18 cellular contexts compared by ENCODE assay signal in genomic region chr9:89756891-89757537, GRCh38.
DNase-seq lines count a peak whose midpoint lies in the region; ATAC-seq and TF ChIP-seq lines count a peak whose summit lies in the region.
"Had no signal": no experiment of that assay in that cellular context is flagged by ENCODE, and none has a peak within 500 bp of the region (broad histone marks: within the 10 kb centered on the region; RNA-seq: fewer than 3 reads in every experiment).

No MANE protein-coding gene starts in this region.

- H4K12ac ChIP-seq in trophoblast cell (ENCODE audit: low read depth, low read length), result no peak overlapping the region

- H3K27me3 ChIP-seq in trophoblast cell (ENCODE audit: insufficient read depth, low read length), result no peaks in the 10 kb centered on the region
- H3K27me3 ChIP-seq in effector memory CD4-positive, alpha-beta T cell (replicated peaks; ENCODE audit: control insufficient read depth, insufficient read depth, low read length, poor library complexity, severe bottlenecking), result no peaks in the 10 kb centered on the region
- H3K27me3 ChIP-seq in GM23338 (ENCODE audit: insufficient read depth), result no peaks in the 10 kb centered on the region
- H3K27me3 ChIP-seq in HAP-1 (ENCODE audit: low read depth), result no peaks in the 10 kb centered on the region

- H3K36me3 ChIP-seq in trophoblast cell (ENCODE audit: control insufficient read depth in 1 of 2, insufficient read depth in 2 of 2, low read length in 2 of 2), result no peaks in the 10 kb centered on the region
- no peaks in the 10 kb centered on the region for H3K36me3 ChIP-seq in effector memory CD4-positive, alpha-beta T cell (ENCODE audit: control insufficient read depth, insufficient read depth, low read length)
- no peaks in the 10 kb centered on the region for H3K36me3 ChIP-seq in GM23338 (ENCODE audit: insufficient read depth)
- H3K36me3 ChIP-seq in HAP-1 (replicated peaks), result no peaks in the 10 kb centered on the region

- no peak overlapping the region for H3K4me3 Mint-ChIP-seq in GM23338
- H3K4me3 Mint-ChIP-seq: activated naive CD4-positive, alpha-beta T cell treated with anti-CD3 and anti-CD28 coated beads, Interleukin-2, amount 50 U/mL, for 24 hours; activated T-cell treated with anti-CD3 and anti-CD28 coated beads, Interleukin-2, amount 50 U/mL, for 24 hours; CD8-positive, alpha-beta memory T cell; type B pancreatic cell had no signal

- no peak overlapping the region for H3K9ac ChIP-seq in trophoblast cell (ENCODE audit: low read length)

- no peaks in the 10 kb centered on the region for H3K9me3 Mint-ChIP-seq in GM23338
- H3K9me3 Mint-ChIP-seq: activated naive CD4-positive, alpha-beta T cell treated with anti-CD3 and anti-CD28 coated beads, Interleukin-2, amount 50 U/mL, for 24 hours; activated T-cell treated with anti-CD3 and anti-CD28 coated beads, Interleukin-2, amount 50 U/mL, for 24 hours; CD8-positive, alpha-beta memory T cell had no signal

- H3K4ac ChIP-seq in trophoblast cell (ENCODE audit: low read depth, low read length), result no peak overlapping the region

- no peak overlapping the region for H3K27ac Mint-ChIP-seq in GM23338
- H3K27ac Mint-ChIP-seq: activated naive CD4-positive, alpha-beta T cell treated with anti-CD3 and anti-CD28 coated beads, Interleukin-2, amount 50 U/mL, for 24 hours; activated T-cell treated with anti-CD3 and anti-CD28 coated beads, Interleukin-2, amount 50 U/mL, for 24 hours; CD8-positive, alpha-beta memory T cell; type B pancreatic cell had no signal

- H3K79me1 ChIP-seq in trophoblast cell (ENCODE audit: low read length), result peaks cover 36% of the 10 kb centered on the region

- peak overlapping the region; percentile 86 for H4K91ac ChIP-seq in trophoblast cell (ENCODE audit: low read depth, low read length)

- H3K4me2 ChIP-seq in trophoblast cell (ENCODE audit: low read length), result no peak overlapping the region
- H3K4me2 ChIP-seq in GM23338, result no peak overlapping the region

- H3K27ac ChIP-seq in trophoblast cell (ENCODE audit: low read depth, low read length) (no peak overlapping the region), GM23338 (ENCODE audit: low read depth) (no peak overlapping the region)
- no peak overlapping the region for H3K27ac ChIP-seq in effector memory CD4-positive, alpha-beta T cell (ENCODE audit: insufficient read depth, low read length, poor library complexity, severe bottlenecking)

- H2BK12ac ChIP-seq in trophoblast cell (ENCODE audit: low read length), result peak overlapping the region; percentile 85

- no peak overlapping the region for H3K23ac ChIP-seq in trophoblast cell (ENCODE audit: low read length)

- peak overlapping the region; percentile 4 for H3K18ac ChIP-seq in trophoblast cell (ENCODE audit: low read length)

- H2BK120ac ChIP-seq in trophoblast cell (ENCODE audit: insufficient read depth, low read length, poor library complexity), result peak overlapping the region; percentile 33

- peaks cover 2% of the 10 kb centered on the region for H3K27me3 Mint-ChIP-seq in GM23338 (ENCODE audit: insufficient read depth, low read depth, poor library complexity)
- H3K27me3 Mint-ChIP-seq: activated naive CD4-positive, alpha-beta T cell treated with anti-CD3 and anti-CD28 coated beads, Interleukin-2, amount 50 U/mL, for 24 hours; activated T-cell treated with anti-CD3 and anti-CD28 coated beads, Interleukin-2, amount 50 U/mL, for 24 hours had no signal

- H3F3A ChIP-seq in GM23338 (replicated peaks; ENCODE audit: low read depth), result no peaks in the 10 kb centered on the region

- H2AFZ ChIP-seq in trophoblast cell (ENCODE audit: insufficient read depth, low read length, poor library complexity) (no peak overlapping the region), GM23338 (no peak overlapping the region)

- peak overlapping the region; percentile 8 for H2AK5ac ChIP-seq in trophoblast cell (ENCODE audit: low read length)

- H3K9me2 ChIP-seq in GM23338 (ENCODE audit: insufficient read depth), result 0 out of 2 replicates have a peak, but pooled peaks cover 4% of the 10 kb centered on the region

- H2BK5ac ChIP-seq in trophoblast cell (ENCODE audit: low read depth, low read length, poor library complexity), result peak overlapping the region; percentile 55

- H4K8ac ChIP-seq in trophoblast cell (ENCODE audit: low read depth, low read length), result no peak overlapping the region

- no peak overlapping the region for H3K4me3 ChIP-seq in trophoblast cell (ENCODE audit: low read depth, low read length)
- H3K4me3 ChIP-seq in effector memory CD4-positive, alpha-beta T cell (ENCODE audit: insufficient read depth, low read depth, low read length, poor library complexity, severe bottlenecking), result no peak overlapping the region
- H3K4me3 ChIP-seq in GM23338, result no peak overlapping the region
- H3K4me3 ChIP-seq in HAP-1, result no peak overlapping the region

- ATAC-seq in left ventricle myocardium superior (peak; percentile 96), GM23338 (no peak)

- peaks cover 10% of the 10 kb centered on the region for H3K4me1 Mint-ChIP-seq in GM23338
- H3K4me1 Mint-ChIP-seq: activated naive CD4-positive, alpha-beta T cell treated with anti-CD3 and anti-CD28 coated beads, Interleukin-2, amount 50 U/mL, for 24 hours; CD8-positive, alpha-beta memory T cell had no signal

- no peaks in the 10 kb centered on the region for H4K20me1 ChIP-seq in GM23338 (replicated peaks; ENCODE audit: insufficient read depth)

- intact Hi-C loops in left ventricle myocardium superior (cut with micrococcal nuclease), result no loop called here

- TF ChIP-seq CTCF in GM23338 (conservative IDR thresholded peaks at IDR 0.05; ENCODE audit: low read depth in 2 of 2), result no peak

- peak; percentile 31 for DNase-seq in A172 (ENCODE audit: low spot score)
- DNase-seq in NCI-H69 (lab: John Stamatoyannopoulos, UW), result peak; percentile 53
- DNase-seq in left ventricle myocardium superior, result peak; percentile 86
- no peak for DNase-seq in trophoblast cell
- DNase-seq in effector memory CD4-positive, alpha-beta T cell, result no peak
- no peak for DNase-seq in SHP77 (lab: John Stamatoyannopoulos, UW)
- no peak for DNase-seq in GM23338 (ENCODE audit: low spot score)
- DNase-seq in HAP-1 (ENCODE audit: low spot score in 2 of 2), result no peak
- DNase-seq: activated CD4-positive, alpha-beta T cell treated with anti-CD3 and anti-CD28 coated beads, Interleukin-2, amount 50 U/mL, for 4 hours; activated T-cell treated with anti-CD3 and anti-CD28 coated beads, Interleukin-2, amount 50 U/mL, for 24 hours; CD8-positive, alpha-beta memory T cell; cortex of kidney; DMS79; NCI-H187; NCI-H446 treated with DMSO at 0.1 percent for 48 hours; SIG-M5 had no signal

- H3K14ac ChIP-seq in trophoblast cell (ENCODE audit: low read length), result peak overlapping the region; percentile 65

- in situ Hi-C loops in HAP-1 (cut with MboI; ENCODE audit: low sequenced_read_pairs), result no loop called here

- H3K79me2 ChIP-seq in trophoblast cell (ENCODE audit: control insufficient read depth, insufficient read depth, low read length, poor library complexity) (no peaks in the 10 kb centered on the region), GM23338 (replicated peaks; ENCODE audit: insufficient read depth) (no peaks in the 10 kb centered on the region)

- no CpG with 5 or more reads among the region's 8 CpGs for WGBS in trophoblast cell (ENCODE audit: extremely low coverage, insufficient coverage, insufficient read length)

- H3K9me3 ChIP-seq in trophoblast cell (ENCODE audit: insufficient read depth, low read depth, low read length) (peaks cover 5% of the 10 kb centered on the region), HAP-1 (no peaks in the 10 kb centered on the region)
- no peaks in the 10 kb centered on the region for H3K9me3 ChIP-seq in effector memory CD4-positive, alpha-beta T cell (ENCODE audit: control insufficient read depth, low read length)

- no peaks in the 10 kb centered on the region for H3K36me3 Mint-ChIP-seq in GM23338 (ENCODE audit: low read depth)
- H3K36me3 Mint-ChIP-seq: CD8-positive, alpha-beta memory T cell; type B pancreatic cell had no signal

- peaks cover 6 to 12% of the 10 kb centered on the region in 2 experiments for H3K4me1 ChIP-seq in trophoblast cell (ENCODE audit: control insufficient read depth in 1 of 2, insufficient read depth in 2 of 2, low read length in 2 of 2)
- no peaks in the 10 kb centered on the region for H3K4me1 ChIP-seq in effector memory CD4-positive, alpha-beta T cell (ENCODE audit: control insufficient read depth, insufficient read depth, low read length, poor library complexity, severe bottlenecking)
- H3K4me1 ChIP-seq in GM23338 (ENCODE audit: insufficient read depth), result 0 out of 2 replicates have a peak, but pooled peaks cover 8% of the 10 kb centered on the region
- H3K4me1 ChIP-seq in HAP-1, result peaks cover 5% of the 10 kb centered on the region

TF ChIP-seq in GM23338, 12 proteins besides CTCF, POLR2A, EP300 and RAD21 (continues in another document):
- TF ChIP-seq EZH2 (IDR thresholded peaks at IDR 0.05; ENCODE audit: low read depth, unreplicated experiment), result no peak
- TF ChIP-seq EZH2phosphoT487 (IDR thresholded peaks at IDR 0.05; ENCODE audit: unreplicated experiment), result no peak
- no peak for TF ChIP-seq POLR2AphosphoS5 (IDR thresholded peaks at IDR 0.05; ENCODE audit: low read depth)
- no peak for TF ChIP-seq REST (IDR thresholded peaks at IDR 0.05; ENCODE audit: unreplicated experiment)

Comparison
In these comparisons a context has a peak if more than half of its experiments do, and no peak if none do; other contexts are left out.
1. DNase-seq: peak in A172 (single experiment), NCI-H69 (single experiment) and left ventricle myocardium superior (single experiment); none in trophoblast cell (0 of 2), effector memory CD4-positive, alpha-beta T cell (0 of 3), SHP77 (0 of 2), GM23338 (single experiment) and HAP-1 (0 of 2).